8 cellular contexts compared by ENCODE assay signal in the genomic region with DNA sequence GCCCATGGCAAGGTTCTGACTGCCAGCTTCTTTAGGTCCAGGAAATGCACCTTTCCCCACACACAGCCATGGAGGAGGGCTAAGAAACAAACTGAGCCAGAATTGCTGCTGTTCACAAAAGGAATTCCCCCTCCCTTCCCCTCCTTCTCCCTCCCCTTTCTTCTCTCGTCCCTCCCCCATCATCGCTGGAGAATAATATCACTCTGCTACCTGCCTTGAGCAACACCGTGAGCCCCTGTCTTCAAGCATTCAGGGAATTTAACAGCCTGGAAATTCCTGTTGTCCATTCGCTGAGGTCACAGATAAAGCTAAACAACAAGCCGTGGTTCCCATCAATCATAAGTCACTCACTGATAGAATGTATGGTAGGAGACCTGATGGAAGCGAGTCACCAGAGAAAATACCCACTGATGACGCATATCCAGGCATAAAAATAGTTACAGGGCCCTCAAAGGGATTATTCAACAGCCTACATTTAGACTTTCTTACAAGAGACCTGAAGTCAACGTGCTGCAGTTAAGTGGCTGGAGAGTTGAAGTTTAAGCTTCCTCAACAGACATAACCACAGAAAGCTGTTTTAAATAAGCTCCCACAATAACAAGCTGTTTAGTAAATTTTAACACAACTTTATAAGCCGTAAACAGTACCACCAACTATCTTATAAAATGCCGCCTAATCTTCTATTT. TPM values are rescaled to one million over a fixed set of nuclear protein-coding genes. Genes with fewer than 3 reads are reported as not detected.
A peak's percentile ranks its signal among the peaks of the same experiment; 100 is the strongest.
DNase-seq lines count a peak whose midpoint lies in the region; ATAC-seq and TF ChIP-seq lines count a peak whose summit lies in the region.

No MANE protein-coding gene starts in this region.

- no TSS peak for BruUV-seq in HCT116 (replicated peaks; lab: Mats Ljungman, UMichigan)

- H3K4me2 ChIP-seq in HCT116 (ENCODE audit: low read length) (peak overlapping the region; percentile 81), Loucy (ENCODE audit: low read depth, low read length, poor library complexity, severe bottlenecking) (peak overlapping the region; percentile 77)

- H2AFZ ChIP-seq in HCT116 (ENCODE audit: low read depth, low read length, poor library complexity, severe bottlenecking) (no peak overlapping the region), Loucy (ENCODE audit: low read length) (no peak overlapping the region)

- H3K36me3 ChIP-seq in HCT116 (ENCODE audit: control insufficient read depth in 1 of 2, insufficient read depth in 2 of 2, low read length in 2 of 2), result no peaks in the 10 kb centered on the region
- H3K36me3 ChIP-seq in Loucy (ENCODE audit: insufficient read depth, low read length), result no peaks in the 10 kb centered on the region
- H3K36me3 ChIP-seq in mucosa of stomach (ENCODE audit: control insufficient read depth, insufficient read depth, low read length), result no peaks in the 10 kb centered on the region

- H3K79me2 ChIP-seq in HCT116 (ENCODE audit: insufficient read depth, low read length) (no peaks in the 10 kb centered on the region), Loucy (ENCODE audit: insufficient read depth, low read length) (peaks cover 95% of the 10 kb centered on the region)

- no peak for TF ChIP-seq POLR2A in HCT116 (IDR thresholded peaks at IDR 0.05; ENCODE audit: borderline replicate concordance, extremely low read depth, insufficient read depth, insufficient read length)

- H4K20me1 ChIP-seq in HCT116 (ENCODE audit: insufficient read depth) (no peaks in the 10 kb centered on the region), Loucy (ENCODE audit: insufficient read depth, low read length, poor library complexity, severe bottlenecking) (peaks cover 13% of the 10 kb centered on the region)

- POLR2A ChIA-PET in HCT116 (lab: Charles Lee), result no interaction called here

- peaks cover 5% of the 10 kb centered on the region for H3K27me3 Mint-ChIP-seq in endothelial cell (ENCODE audit: unreplicated experiment)
- no peaks in the 10 kb centered on the region for H3K27me3 Mint-ChIP-seq in type B pancreatic cell

- H3K9me3 ChIP-seq in HCT116 (ENCODE audit: control insufficient read depth in 1 of 2, insufficient read depth in 1 of 2, low read depth in 1 of 2, low read length in 2 of 2) (no peaks in the 10 kb centered on the region), Loucy (ENCODE audit: insufficient read depth, low read depth, low read length) (no peaks in the 10 kb centered on the region), mucosa of stomach (ENCODE audit: control insufficient read depth, low read length) (no peaks in the 10 kb centered on the region)

- peak overlapping the region; percentile 58 for H3K27ac ChIP-seq in HCT116 (ENCODE audit: low read depth, low read length)

- no peak overlapping the region for H3K4me3 Mint-ChIP-seq in endothelial cell (ENCODE audit: unreplicated experiment)
- peak overlapping the region; percentile 81 for H3K4me3 Mint-ChIP-seq in type B pancreatic cell

- H3F3A ChIP-seq in Loucy (ENCODE audit: low read depth), result 0 out of 2 replicates have a peak, but pooled peaks cover 5% of the 10 kb centered on the region

- TF ChIP-seq RAD21 in HCT116 (IDR thresholded peaks at IDR 0.05; ENCODE audit: low read depth), result peak; percentile 46; the same call in 1 of the 2 replicates

- TF ChIP-seq CTCF in HCT116 (IDR thresholded peaks at IDR 0.05 in 2 of 3, conservative IDR thresholded peaks at IDR 0.05 in 1 of 3; ENCODE audit: borderline replicate concordance in 1 of 3, insufficient read depth in 1 of 3, low read depth in 2 of 3, low read length in 2 of 3) (no peak), Loucy (conservative IDR thresholded peaks at IDR 0.05; ENCODE audit: low read length) (no peak), endothelial cell (IDR thresholded peaks at IDR 0.05; ENCODE audit: unreplicated experiment) (no peak), type B pancreatic cell (conservative IDR thresholded peaks at IDR 0.05) (no peak)

- H3K27me3 ChIP-seq in HCT116 (ENCODE audit: insufficient read depth, low read length), result no peaks in the 10 kb centered on the region
- H3K27me3 ChIP-seq in Loucy (ENCODE audit: insufficient read depth, low read length, poor library complexity, severe bottlenecking), result no peaks in the 10 kb centered on the region
- H3K27me3 ChIP-seq in mucosa of stomach (ENCODE audit: control insufficient read depth, insufficient read depth, low read length), result no peaks in the 10 kb centered on the region

- DNase-seq in HCT116 (ENCODE audit: low read depth, low spot score) (peak; percentile 94), endothelial cell (ENCODE audit: low spot score) (peak; percentile 24), type B pancreatic cell (ENCODE audit: extremely low spot score, unreplicated experiment) (no peak), NCI-H345 treated with DMSO at 0.1 percent for 48 hours (lab: John Stamatoyannopoulos, UW; ENCODE audit: unreplicated experiment) (no peak)
- DNase-seq in activated CD4-positive, alpha-beta T cell treated with anti-CD3 and anti-CD28 coated beads, Interleukin-2, amount 50 U/mL, for 48 hours, result peak; percentile 33 to 39

- intact Hi-C loops in HCT116 (cut with micrococcal nuclease), result loop anchor here (1.0 to 5.0 kb wide), 3 partner anchors 42 to 193 kb away; no protein-coding TSS in a partner anchor

- peaks cover 27% of the 10 kb centered on the region for H3K4me1 Mint-ChIP-seq in endothelial cell (ENCODE audit: unreplicated experiment)
- H3K4me1 Mint-ChIP-seq in type B pancreatic cell (ENCODE audit: unreplicated experiment), result peaks cover 33% of the 10 kb centered on the region

- H3K9me2 ChIP-seq in HCT116 (ENCODE audit: insufficient read depth) (no peaks in the 10 kb centered on the region), Loucy (replicated peaks; ENCODE audit: low read depth, low read length) (no peaks in the 10 kb centered on the region)

- H3K4me1 ChIP-seq in HCT116 (ENCODE audit: control insufficient read depth in 1 of 2, insufficient read depth in 2 of 2, low read length in 2 of 2), result peaks cover 19 to 38% of the 10 kb centered on the region in 2 experiments
- H3K4me1 ChIP-seq in Loucy (ENCODE audit: insufficient read depth, low read length, poor library complexity, severe bottlenecking), result peaks cover 62% of the 10 kb centered on the region
- H3K4me1 ChIP-seq in mucosa of stomach (ENCODE audit: control insufficient read depth, insufficient read depth, low read length), result peaks cover 22% of the 10 kb centered on the region

- H3K27ac Mint-ChIP-seq in endothelial cell (ENCODE audit: unreplicated experiment) (peak overlapping the region; percentile 78), type B pancreatic cell (peak overlapping the region; percentile 89)

- no peaks in the 10 kb centered on the region for H3K9me3 Mint-ChIP-seq in endothelial cell (ENCODE audit: unreplicated experiment)
- no peaks in the 10 kb centered on the region for H3K9me3 Mint-ChIP-seq in type B pancreatic cell

- H3K4me3 ChIP-seq in HCT116 (replicated peaks in 1 of 2; ENCODE audit: low read depth in 1 of 2, low read length in 2 of 2) (peak overlapping the region; percentile 37 to 51), Loucy (ENCODE audit: low read length, poor library complexity, severe bottlenecking) (peak overlapping the region; percentile 70), mucosa of stomach (ENCODE audit: low read length) (no peak overlapping the region)

- H3K36me3 Mint-ChIP-seq in endothelial cell (ENCODE audit: low read depth, unreplicated experiment) (no peaks in the 10 kb centered on the region), type B pancreatic cell (no peaks in the 10 kb centered on the region)

- H3K9ac ChIP-seq in HCT116 (ENCODE audit: low read length) (peak overlapping the region; percentile 50), Loucy (ENCODE audit: low read depth, low read length, poor library complexity, severe bottlenecking) (peak overlapping the region; percentile 44), mucosa of stomach (ENCODE audit: low read length) (peak overlapping the region; percentile 23)

- peak; percentile 56 for ATAC-seq in GM18499 (IDR thresholded peaks at IDR 0.05; ENCODE audit: insufficient read depth, unreplicated experiment)
- peak; percentile 91 for ATAC-seq in HCT116

- RAD21 ChIA-PET in HCT116 (lab: Charles Lee; ENCODE audit: low non-redundant PET in 1 of 2, low total read pairs in 2 of 2, uncharacterized antibody in 2 of 2, unreplicated experiment in 2 of 2), result no interaction called here

- CTCF ChIA-PET in HCT116 (lab: Charles Lee), result interaction anchor here (0.8 to 1.1 kb wide), 2 partner anchors 141 to 411 kb away, joined by 3 read pairs; no protein-coding TSS in a partner anchor

TF ChIP-seq in HCT116, 20 proteins besides CTCF, POLR2A, EP300 and RAD21:
- peak; percentile 30 for TF ChIP-seq TCF7L2 (IDR thresholded peaks at IDR 0.05; ENCODE audit: borderline replicate concordance, extremely low read depth, insufficient read depth, insufficient read length)
- TF ChIP-seq SRF (IDR thresholded peaks at IDR 0.05; ENCODE audit: low read depth), result peak; percentile 57
- TF ChIP-seq CEBPB (IDR thresholded peaks at IDR 0.05; ENCODE audit: low read depth), result peak; percentile 82
- no peak for TF ChIP-seq ZFX (IDR thresholded peaks at IDR 0.05)
- TF ChIP-seq SP1 (IDR thresholded peaks at IDR 0.05; ENCODE audit: low read depth), result peak; percentile 97
- TF ChIP-seq, protein P1, sequence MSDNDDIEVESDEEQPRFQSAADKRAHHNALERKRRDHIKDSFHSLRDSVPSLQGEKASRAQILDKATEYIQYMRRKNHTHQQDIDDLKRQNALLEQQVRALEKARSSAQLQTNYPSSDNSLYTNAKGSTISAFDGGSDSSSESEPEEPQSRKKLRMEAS (IDR thresholded peaks at IDR 0.05), result peak; percentile 76
- peak; percentile 72 for TF ChIP-seq POLR2AphosphoS5 (IDR thresholded peaks at IDR 0.05; ENCODE audit: low read depth, low read length)
- TF ChIP-seq JUND (IDR thresholded peaks at IDR 0.05), result peak; percentile 91
- no peak for TF ChIP-seq EZH2phosphoT487 (IDR thresholded peaks at IDR 0.05; ENCODE audit: borderline replicate concordance)
- peak; percentile 21 for TF ChIP-seq YY1 (IDR thresholded peaks at IDR 0.05; ENCODE audit: extremely low read depth, insufficient replicate concordance, low read depth, low read length)
- TF ChIP-seq SIN3A (IDR thresholded peaks at IDR 0.05; ENCODE audit: low read depth), result peak; percentile 88; the same call in 1 of the 2 replicates
- no peak for TF ChIP-seq ELF1 (IDR thresholded peaks at IDR 0.05; ENCODE audit: borderline replicate concordance, low read depth)
- TF ChIP-seq, protein P2, sequence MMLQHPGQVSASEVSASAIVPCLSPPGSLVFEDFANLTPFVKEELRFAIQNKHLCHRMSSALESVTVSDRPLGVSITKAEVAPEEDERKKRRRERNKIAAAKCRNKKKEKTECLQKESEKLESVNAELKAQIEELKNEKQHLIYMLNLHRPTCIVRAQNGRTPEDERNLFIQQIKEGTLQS (IDR thresholded peaks at IDR 0.05), result peak; percentile 79
- TF ChIP-seq CBX3 (IDR thresholded peaks at IDR 0.05; ENCODE audit: low read depth), result peak; percentile 70
- peak; percentile 87 for TF ChIP-seq FOSL1 (IDR thresholded peaks at IDR 0.05; ENCODE audit: low read depth)

RNA-seq across cellular contexts. Expression of gene HIVEP2, which starts 59.7 kb away (rescaled TPM):
- total RNA-seq in HCT116 (2021; ENCODE audit: unreplicated experiment), result 8.1 TPM
- polyA plus RNA-seq in HCT116 (2012), result 5.4 and 5.8 TPM in 2 replicates
- 15.6 TPM for total RNA-seq in endothelial cell (ENCODE audit: unreplicated experiment)
- total RNA-seq in type B pancreatic cell (ENCODE audit: low replicate concordance), result 12.3 and 34.1 TPM in 2 replicates

Comparison
In these comparisons a context has a peak if more than half of its experiments do, and no peak if none do; other contexts are left out.
1. DNase-seq: peak in HCT116 (single experiment), activated CD4-positive, alpha-beta T cell treated with anti-CD3 and anti-CD28 coated beads, Interleukin-2, amount 50 U/mL, for 48 hours (2 of 2) and endothelial cell (single experiment); none in type B pancreatic cell (single experiment) and NCI-H345 treated with DMSO at 0.1 percent for 48 hours (single experiment).
2. Peak in every context shown above with its lines, with median percentiles within 50 percentile points of each other: H3K9ac ChIP-seq.